8 cellular contexts compared by ENCODE assay signal in genomic region chr7:156353352-156353751, GRCh38.
"Had no signal": no experiment of that assay in that cellular context is flagged by ENCODE, and none has a peak within 500 bp of the region (broad histone marks: within the 10 kb centered on the region; RNA-seq: fewer than 3 reads in every experiment).

No MANE protein-coding gene starts in this region.

- H3K4me3 ChIP-seq: GM12878 had no signal

- FAIRE-seq: G401.6, GM12891, GM12892, GM18507, GM19239 had no signal

- ATAC-seq: GM12878 had no signal

- DNase-seq: GDM1, GF-D8 had no signal
